In genomic region chr2:104854507-104855173, GRCh38 we compare ENCODE assay signal across 8 cellular contexts. TPM values are rescaled to one million over a fixed set of nuclear protein-coding genes. Genes with fewer than 3 reads are reported as not detected.
DNase-seq lines count a peak whose midpoint lies in the region; ATAC-seq and TF ChIP-seq lines count a peak whose summit lies in the region.

No MANE protein-coding gene starts in this region.

- peaks cover 26 to 51% (median 35%) of the 10 kb centered on the region in 4 donors for H3K4me1 Mint-ChIP-seq in CD4-positive, alpha-beta memory T cell

- H3K27me3 ChIP-seq in CD4-positive, alpha-beta memory T cell (ENCODE audit: insufficient read depth, low read length): peaks cover 43% of the 10 kb centered on the region
- H3K27me3 ChIP-seq in neuron (ENCODE audit: insufficient read depth, low read length): no peaks in the 10 kb centered on the region

- intact Hi-C loops in CD4-positive, alpha-beta memory T cell (cut with micrococcal nuclease): no loop called here

- H3K36me3 Mint-ChIP-seq in CD4-positive, alpha-beta memory T cell: peaks cover 0 to 6% of the 10 kb centered on the region in 2 donors

- H3K27ac ChIP-seq in CD4-positive, alpha-beta memory T cell (ENCODE audit: low read depth, low read length): no peak overlapping the region
- H3K27ac ChIP-seq in coronary artery: no peak overlapping the region

- H3K9me3 Mint-ChIP-seq in CD4-positive, alpha-beta memory T cell: peaks cover 0 to 38% (median 20%) of the 10 kb centered on the region in 8 donors

- peak overlapping the region in 2 of 7 donors; percentile 64 to 77 for H3K27ac Mint-ChIP-seq in CD4-positive, alpha-beta memory T cell

- TF ChIP-seq RAD21 in Ishikawa (IDR thresholded peaks at IDR 0.05; ENCODE audit: low read depth): no peak

- POLR2A ChIA-PET in CD4-positive, alpha-beta memory T cell (lab: Charles Lee; ENCODE audit: partially characterized antibody): no interaction called here

- DNase-seq in CD4-positive, alpha-beta memory T cell: no peak
- no peak for DNase-seq in coronary artery (ENCODE audit: low spot score)
- DNase-seq in SK-N-DZ (ENCODE audit: low spot score): no peak

- H3K4me1 ChIP-seq in CD4-positive, alpha-beta memory T cell (ENCODE audit: insufficient read depth, low read length): peaks cover 31% of the 10 kb centered on the region
- H3K4me1 ChIP-seq in neuron (ENCODE audit: insufficient read depth, low read length): no peaks in the 10 kb centered on the region

- no peak overlapping the region for H2AFZ ChIP-seq in neuron (ENCODE audit: low read depth, low read length)

- peak overlapping the region; percentile 67 to 92 (median 84) for H3K4me3 Mint-ChIP-seq in CD4-positive, alpha-beta memory T cell

- H3K4me3 ChIP-seq in CD4-positive, alpha-beta memory T cell (ENCODE audit: low read length in 2 of 2): no peak overlapping the region
- H3K4me3 ChIP-seq in coronary artery: peak overlapping the region; percentile 59
- H3K4me3 ChIP-seq in neuron (ENCODE audit: low read length): peak overlapping the region; percentile 97

- CTCF ChIA-PET in CD4-positive, alpha-beta memory T cell (lab: Charles Lee; ENCODE audit: partially characterized antibody): no interaction called here

- TF ChIP-seq EP300 in Ishikawa (IDR thresholded peaks at IDR 0.05; ENCODE audit: borderline replicate concordance): no peak

- no peak for TF ChIP-seq CTCF in coronary artery (IDR thresholded peaks at IDR 0.05)

- H3K9me3 ChIP-seq in CD4-positive, alpha-beta memory T cell (ENCODE audit: control insufficient read depth in 1 of 2, low read length in 2 of 2): no peaks in the 10 kb centered on the region
- no peaks in the 10 kb centered on the region for H3K9me3 ChIP-seq in neuron (ENCODE audit: low read length)

- peaks cover 57 to 61% of the 10 kb centered on the region in 2 donors for H3K27me3 Mint-ChIP-seq in CD4-positive, alpha-beta memory T cell

- no peaks in the 10 kb centered on the region for H3K36me3 ChIP-seq in CD4-positive, alpha-beta memory T cell (ENCODE audit: insufficient read depth, low read length)
- peaks cover 34% of the 10 kb centered on the region for H3K36me3 ChIP-seq in neuron (ENCODE audit: insufficient read depth, low read length)

- ATAC-seq in GM19023 (IDR thresholded peaks at IDR 0.05; ENCODE audit: unreplicated experiment) (no peak), GM21786 (IDR thresholded peaks at IDR 0.05; ENCODE audit: unreplicated experiment) (no peak), HG03045 (IDR thresholded peaks at IDR 0.05; ENCODE audit: unreplicated experiment) (no peak)

TF ChIP-seq in Ishikawa, 13 proteins besides CTCF, POLR2A, EP300 and RAD21:
- TF ChIP-seq ZBTB7A (IDR thresholded peaks at IDR 0.05; ENCODE audit: low read depth): peak; percentile 33; the same call in 1 of the 2 replicates
- TF ChIP-seq MAX (IDR thresholded peaks at IDR 0.05): no peak

RNA-seq across cellular contexts. Expression of gene POU3F3, which starts 0.7 kb away (rescaled TPM):
- not detected for total RNA-seq in CD4-positive, alpha-beta memory T cell
- polyA plus RNA-seq in CD4-positive, alpha-beta memory T cell: not detected
- polyA plus RNA-seq in SK-N-DZ (2014; cell fraction: cytosol; rRNA removed): 0.19 TPM in 1 of 2 replicates, not detected in the other
- 0.26 TPM in 1 of 2 replicates, not detected in the other for polyA plus RNA-seq in SK-N-DZ (2014; cell fraction: nucleus; rRNA removed)

Comparison
In these comparisons a context has a peak if more than half of its experiments do, and no peak if none do; other contexts are left out.
1. H3K4me3 ChIP-seq: peak in coronary artery (single experiment) and neuron (single experiment); none in CD4-positive, alpha-beta memory T cell (0 of 2).